ENCODE assay signal across 9 cellular contexts in genomic region chr2:48414980-48415764, GRCh38. TPM values are rescaled to one million over a fixed set of nuclear protein-coding genes. Genes with fewer than 3 reads are reported as not detected.
DNase-seq lines count a peak whose midpoint lies in the region; ATAC-seq and TF ChIP-seq lines count a peak whose summit lies in the region.
"Had no signal": no experiment of that assay in that cellular context is flagged by ENCODE, and none has a peak within 500 bp of the region (broad histone marks: within the 10 kb centered on the region; RNA-seq: fewer than 3 reads in every experiment).

No MANE protein-coding gene starts in this region.

- no peak overlapping the region for H2AK5ac ChIP-seq in mesenchymal stem cell (ENCODE audit: low read length, severe bottlenecking)

- no peaks in the 10 kb centered on the region for H3K27me3 ChIP-seq in BLaER1 treated with 17β-estradiol and CSF1 and Interleukin-3, amounts not matched to agents 10 nM and 100 nM
- H3K27me3 ChIP-seq in HUES6 (ENCODE audit: control insufficient read depth, insufficient read depth, low read length) (0 out of 2 replicates have a peak, but pooled peaks cover 3% of the 10 kb centered on the region), mesenchymal stem cell (ENCODE audit: control insufficient read depth in 1 of 2, insufficient read depth in 1 of 2, low read length in 2 of 2) (no peaks in the 10 kb centered on the region), body of pancreas (no peaks in the 10 kb centered on the region), esophagus muscularis mucosa (no peaks in the 10 kb centered on the region)

- H2BK5ac ChIP-seq in mesenchymal stem cell (ENCODE audit: low read depth, low read length, poor library complexity, severe bottlenecking): no peak overlapping the region

- H3K9me3 ChIP-seq in BLaER1 treated with 17β-estradiol and CSF1 and Interleukin-3, amounts not matched to agents 10 nM and 100 nM (replicated peaks in 1 of 11): peaks cover 0 to 7% (median 5%) of the 10 kb centered on the region in 11 experiments; a peak in 7 of 22 replicates
- H3K9me3 ChIP-seq in HUES6 (ENCODE audit: control insufficient read depth, insufficient read depth, low read depth, low read length) (no peaks in the 10 kb centered on the region), mesenchymal stem cell (ENCODE audit: control insufficient read depth, low read length) (no peaks in the 10 kb centered on the region), body of pancreas (no peaks in the 10 kb centered on the region), esophagus muscularis mucosa (peaks cover 0 to 5% (median 0%) of the 10 kb centered on the region in 4 donors)

- TF ChIP-seq CTCF in brain (conservative IDR thresholded peaks at IDR 0.05) (no peak), mesothelial cell of epicardium (IDR thresholded peaks at IDR 0.05; ENCODE audit: unreplicated experiment) (no peak), body of pancreas (IDR thresholded peaks at IDR 0.05) (no peak), esophagus muscularis mucosa (IDR thresholded peaks at IDR 0.05) (no peak)

- H3K27me3 Mint-ChIP-seq in brain (no peaks in the 10 kb centered on the region), mesothelial cell of epicardium (ENCODE audit: low read depth) (no peaks in the 10 kb centered on the region)

- peak overlapping the region; percentile 34 to 78 (median 61); a peak in 19 of 22 replicates for H3K27ac ChIP-seq in BLaER1 treated with 17β-estradiol and CSF1 and Interleukin-3, amounts not matched to agents 10 nM and 100 nM
- H3K27ac ChIP-seq in HUES6 (ENCODE audit: low read depth, low read length) (no peak overlapping the region), mesenchymal stem cell (ENCODE audit: low read length, poor library complexity, severe bottlenecking) (no peak overlapping the region), body of pancreas (no peak overlapping the region), esophagus muscularis mucosa (replicated peaks in 1 of 4) (no peak overlapping the region)

- H3K4me1 ChIP-seq in BLaER1 treated with 17β-estradiol and CSF1 and Interleukin-3, amounts not matched to agents 10 nM and 100 nM: peaks cover 20 to 38% (median 27%) of the 10 kb centered on the region in 10 experiments
- H3K4me1 ChIP-seq in HUES6 (ENCODE audit: control insufficient read depth, insufficient read depth, low read length) (peaks cover 20% of the 10 kb centered on the region), mesenchymal stem cell (ENCODE audit: control insufficient read depth, insufficient read depth, low read depth, low read length) (peaks cover 7% of the 10 kb centered on the region), body of pancreas (no peaks in the 10 kb centered on the region), esophagus muscularis mucosa (peaks cover 25 to 34% (median 29%) of the 10 kb centered on the region in 4 donors)

- H3K4me1 Mint-ChIP-seq in brain (peaks cover 36% of the 10 kb centered on the region), mesothelial cell of epicardium (peaks cover 2% of the 10 kb centered on the region)

- peak overlapping the region; percentile 79 to 98 (median 92) for H3K27ac Mint-ChIP-seq in brain
- H3K27ac Mint-ChIP-seq in mesothelial cell of epicardium: no peak overlapping the region

- no peak for ATAC-seq in body of pancreas

- H2BK15ac ChIP-seq in mesenchymal stem cell (ENCODE audit: low read depth, poor library complexity, severe bottlenecking): no peak overlapping the region

- H3K23ac ChIP-seq in mesenchymal stem cell (ENCODE audit: low read length in 2 of 2): no peak overlapping the region

- peak overlapping the region in 1 of 2 experiments; percentile 53 for H3K4ac ChIP-seq in mesenchymal stem cell (ENCODE audit: low read depth in 1 of 2, low read length in 2 of 2)

- H2BK120ac ChIP-seq in mesenchymal stem cell (ENCODE audit: low read depth, low read length): no peak overlapping the region

- H4K91ac ChIP-seq in mesenchymal stem cell (ENCODE audit: low read length): no peak overlapping the region

- peak overlapping the region; percentile 72 to 89 (median 79) for H3K4me2 ChIP-seq in BLaER1 treated with 17β-estradiol and CSF1 and Interleukin-3, amounts not matched to agents 10 nM and 100 nM
- H3K4me2 ChIP-seq in mesenchymal stem cell (ENCODE audit: low read length, poor library complexity, severe bottlenecking): no peak overlapping the region

- peak overlapping the region in 10 of 11 experiments; percentile 6 to 58 (median 31); a peak in 16 of 22 replicates for H3K9ac ChIP-seq in BLaER1 treated with 17β-estradiol and CSF1 and Interleukin-3, amounts not matched to agents 10 nM and 100 nM
- H3K9ac ChIP-seq in HUES6 (ENCODE audit: low read length): peak overlapping the region; percentile 41
- peak overlapping the region; percentile 56 for H3K9ac ChIP-seq in mesenchymal stem cell (ENCODE audit: low read length)

- no peaks in the 10 kb centered on the region for H3K79me1 ChIP-seq in mesenchymal stem cell (replicated peaks; ENCODE audit: low read length, poor library complexity, severe bottlenecking)

- peak overlapping the region in 2 of 10 experiments; percentile 5 to 18; a peak in 2 of 20 replicates for H3K4me3 ChIP-seq in BLaER1 treated with 17β-estradiol and CSF1 and Interleukin-3, amounts not matched to agents 10 nM and 100 nM
- H3K4me3 ChIP-seq in HUES6 (ENCODE audit: low read depth, low read length): no peak overlapping the region
- H3K4me3 ChIP-seq in mesenchymal stem cell (ENCODE audit: insufficient read depth in 1 of 2, low read depth in 1 of 2, low read length in 2 of 2): no peak overlapping the region
- H3K4me3 ChIP-seq in body of pancreas: no peak overlapping the region
- H3K4me3 ChIP-seq in esophagus muscularis mucosa: no peak overlapping the region
- H3K4me3 ChIP-seq: skin epidermis had no signal

- H3K36me3 Mint-ChIP-seq in brain: no peaks in the 10 kb centered on the region
- H3K36me3 Mint-ChIP-seq in mesothelial cell of epicardium: no peaks in the 10 kb centered on the region

- no peak overlapping the region for H2AFZ ChIP-seq in mesenchymal stem cell (ENCODE audit: low read depth, low read length)

- peak overlapping the region in 1 of 2 experiments; percentile 25 for H2BK12ac ChIP-seq in mesenchymal stem cell (ENCODE audit: low read length in 2 of 2)

- H3K18ac ChIP-seq in mesenchymal stem cell (ENCODE audit: low read depth in 1 of 2, low read length in 2 of 2): peak overlapping the region in 1 of 2 experiments; percentile 52

- H3K36me3 ChIP-seq in BLaER1 treated with 17β-estradiol and CSF1 and Interleukin-3, amounts not matched to agents 10 nM and 100 nM: no peaks in the 10 kb centered on the region
- H3K36me3 ChIP-seq in HUES6 (ENCODE audit: control insufficient read depth, insufficient read depth, low read length) (no peaks in the 10 kb centered on the region), mesenchymal stem cell (ENCODE audit: control insufficient read depth in 1 of 2, insufficient read depth in 2 of 2, low read depth in 1 of 2, low read length in 2 of 2) (no peaks in the 10 kb centered on the region), body of pancreas (replicated peaks in 1 of 2; ENCODE audit: insufficient read depth in 1 of 2, low read depth in 2 of 2) (no peaks in the 10 kb centered on the region), esophagus muscularis mucosa (no peaks in the 10 kb centered on the region)

- TF ChIP-seq EP300 in esophagus muscularis mucosa (IDR thresholded peaks at IDR 0.05): no peak

- no peaks in the 10 kb centered on the region for H4K20me1 ChIP-seq in BLaER1 treated with 17β-estradiol and CSF1 and Interleukin-3, amounts not matched to agents 10 nM and 100 nM

- DNase-seq in mesenchymal stem cell: peak; percentile 67
- no peak for DNase-seq in mesothelial cell of epicardium (ENCODE audit: low spot score in 2 of 2, unreplicated experiment in 2 of 2)
- no peak for DNase-seq in body of pancreas
- no peak for DNase-seq in esophagus muscularis mucosa (ENCODE audit: extremely low spot score)
- no peak for DNase-seq in activated CD4-positive, alpha-beta T cell treated with anti-CD3 and anti-CD28 coated beads, Interleukin-2, amount 50 U/mL, for 48 hours

- H3K14ac ChIP-seq in mesenchymal stem cell (ENCODE audit: low read length in 2 of 2): no peak overlapping the region

- H3K9me3 Mint-ChIP-seq in brain: peaks cover 0 to 9% (median 0%) of the 10 kb centered on the region in 5 experiments
- no peaks in the 10 kb centered on the region for H3K9me3 Mint-ChIP-seq in mesothelial cell of epicardium

- H4K8ac ChIP-seq in mesenchymal stem cell (ENCODE audit: low read length): no peak overlapping the region

- WGBS in mesenchymal stem cell: 84% methylated on average over 10 of the region's 11 CpGs
- WGBS in body of pancreas, 2 donors: 43 to 53% methylated on average over 10 to 11 of the region's 11 CpGs
- 60% methylated on average over 8 of the region's 11 CpGs for WGBS in esophagus muscularis mucosa

- H3K4me3 Mint-ChIP-seq in brain (peak overlapping the region in 4 of 5 experiments; percentile 12 to 78 (median 42)), mesothelial cell of epicardium (no peak overlapping the region)

- TF ChIP-seq POLR2A in body of pancreas (IDR thresholded peaks at IDR 0.05) (no peak), esophagus muscularis mucosa (IDR thresholded peaks at IDR 0.05; ENCODE audit: low read depth) (no peak)

- intact Hi-C loops in body of pancreas (cut with DNase I) (loop anchor here (5.0 to 10.0 kb wide), 2 partner anchors 110 to 298 kb away; no protein-coding TSS in a partner anchor), esophagus muscularis mucosa (cut with DNase I) (no loop called here)

RNA-seq across cellular contexts. Expression of gene PPP1R21, which starts 25.4 kb away (rescaled TPM):
- polyA plus RNA-seq in brain (ENCODE audit: insufficient read depth, low read depth, low replicate concordance): 22.4 TPM
- 17.5 TPM for polyA plus RNA-seq in mesenchymal stem cell (2013, experiment 1 of 2)
- 20.3 TPM for polyA plus RNA-seq in mesenchymal stem cell (2013, experiment 2 of 2)
- total RNA-seq in mesothelial cell of epicardium (33.0 to 36.2 TPM (median 34.1 TPM) in 3 replicates), body of pancreas (10 to 100 TPM; 14.8 to 22.1 TPM), esophagus muscularis mucosa (10 to 100 TPM; 59.2 to 66.0 (median 62.3) TPM)

Comparison
In these comparisons a context has a peak if more than half of its experiments do, and no peak if none do; other contexts are left out.
1. H3K27ac ChIP-seq: peak in BLaER1 treated with 17β-estradiol and CSF1 and Interleukin-3, amounts not matched to agents 10 nM and 100 nM (11 of 11); none in HUES6 (single experiment), mesenchymal stem cell (single experiment), body of pancreas (0 of 4) and esophagus muscularis mucosa (0 of 4).
2. Peak in every context shown above with its lines, with median percentiles within 50 percentile points of each other: H3K9ac ChIP-seq.